1 cellular context compared by ENCODE assay signal in the genomic region with DNA sequence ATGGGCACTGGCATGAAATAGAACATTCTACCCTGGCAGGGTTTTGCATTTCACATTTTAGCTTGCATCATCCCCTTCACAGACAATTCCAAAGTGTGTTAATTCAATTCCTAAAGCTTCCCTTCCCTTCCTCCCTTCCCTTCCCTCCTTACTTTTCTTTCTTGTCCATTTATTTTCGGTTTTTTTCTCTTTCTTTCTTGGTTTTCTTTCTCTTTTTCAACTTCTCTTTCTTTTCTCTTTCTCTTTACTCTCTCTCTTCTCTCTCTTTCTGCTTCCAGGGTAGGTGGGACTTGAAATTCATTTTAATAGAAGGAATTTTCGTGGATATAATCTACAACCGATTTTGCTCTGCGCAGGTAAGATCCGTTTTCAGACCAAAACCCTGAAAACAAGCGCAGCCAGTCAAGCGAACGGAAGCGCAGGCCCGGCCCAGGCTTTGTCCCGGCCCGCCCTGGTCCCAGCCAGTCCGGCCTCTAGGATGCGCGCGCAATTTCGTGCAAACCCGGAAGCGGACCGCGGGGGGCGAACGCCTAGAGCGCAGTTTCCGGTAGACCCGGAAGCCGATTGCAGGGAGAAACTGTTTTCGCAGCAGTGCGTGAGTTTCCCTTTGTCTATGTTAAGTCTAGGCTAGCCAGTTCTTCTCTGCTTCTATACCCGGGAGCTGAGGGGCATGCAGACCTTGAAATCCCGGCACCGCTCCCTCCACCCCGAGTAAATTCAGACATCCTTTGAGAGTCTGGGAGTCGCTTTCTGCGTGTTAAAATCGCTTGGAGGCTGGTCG.
TF ChIP-seq lines count a peak whose summit lies in the region.

A gene (plus strand): TSS at position 540 of the 781 bp plus-strand sequence. CDS start 4,165 bp downstream, outside the sequence.

TF ChIP-seq in GM12878, 131 proteins besides CTCF, POLR2A, EP300 and RAD21 (continued from another document):
- TF ChIP-seq, protein P1, sequence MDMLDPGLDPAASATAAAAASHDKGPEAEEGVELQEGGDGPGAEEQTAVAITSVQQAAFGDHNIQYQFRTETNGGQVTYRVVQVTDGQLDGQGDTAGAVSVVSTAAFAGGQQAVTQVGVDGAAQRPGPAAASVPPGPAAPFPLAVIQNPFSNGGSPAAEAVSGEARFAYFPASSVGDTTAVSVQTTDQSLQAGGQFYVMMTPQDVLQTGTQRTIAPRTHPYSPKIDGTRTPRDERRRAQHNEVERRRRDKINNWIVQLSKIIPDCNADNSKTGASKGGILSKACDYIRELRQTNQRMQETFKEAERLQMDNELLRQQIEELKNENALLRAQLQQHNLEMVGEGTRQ (IDR thresholded peaks at IDR 0.05; ENCODE audit: borderline replicate concordance, low read depth, low read length) = no peak
- TF ChIP-seq NFXL1 (IDR thresholded peaks at IDR 0.05; ENCODE audit: borderline replicate concordance) (no peak), IKZF1 (conservative IDR thresholded peaks at IDR 0.05) (peak; percentile 40; the same call in 1 of the 2 replicates), TARDBP (IDR thresholded peaks at IDR 0.05; ENCODE audit: borderline replicate concordance) (no peak), ZBED1 (IDR thresholded peaks at IDR 0.05; ENCODE audit: borderline replicate concordance) (no peak), BRCA1 (IDR thresholded peaks at IDR 0.05; ENCODE audit: low read depth, low read length) (no peak), TAF1 (IDR thresholded peaks at IDR 0.05; ENCODE audit: borderline replicate concordance, low read depth, low read length) (no peak; the same call in 1 of the 2 replicates), WRNIP1 (IDR thresholded peaks at IDR 0.05; ENCODE audit: borderline replicate concordance, low read depth, low read length) (no peak), NR2C1 (IDR thresholded peaks at IDR 0.05) (peak; percentile 90), MTA2 (IDR thresholded peaks at IDR 0.05; ENCODE audit: low read depth) (no peak), SREBF2 (IDR thresholded peaks at IDR 0.05; ENCODE audit: low read length) (no peak), CHD1 (IDR thresholded peaks at IDR 0.05; ENCODE audit: low read depth, low read length) (no peak), JUND (IDR thresholded peaks at IDR 0.05; ENCODE audit: low read depth, low read length) (no peak), PAX8 (IDR thresholded peaks at IDR 0.05) (no peak), SMC3 (IDR thresholded peaks at IDR 0.05; ENCODE audit: borderline replicate concordance, low read length) (no peak), YY1 (IDR thresholded peaks at IDR 0.05; ENCODE audit: low read depth, low read length) (0 out of 2 replicates have a peak, but pooled peaks have one; percentile 30), MXI1 (IDR thresholded peaks at IDR 0.05; ENCODE audit: low read depth, low read length) (no peak), ZZZ3 (IDR thresholded peaks at IDR 0.05; ENCODE audit: control insufficient read depth, insufficient read length, low read depth) (no peak), SP1 (IDR thresholded peaks at IDR 0.05; ENCODE audit: low read depth, low read length) (no peak)
- TF ChIP-seq, protein P2, sequence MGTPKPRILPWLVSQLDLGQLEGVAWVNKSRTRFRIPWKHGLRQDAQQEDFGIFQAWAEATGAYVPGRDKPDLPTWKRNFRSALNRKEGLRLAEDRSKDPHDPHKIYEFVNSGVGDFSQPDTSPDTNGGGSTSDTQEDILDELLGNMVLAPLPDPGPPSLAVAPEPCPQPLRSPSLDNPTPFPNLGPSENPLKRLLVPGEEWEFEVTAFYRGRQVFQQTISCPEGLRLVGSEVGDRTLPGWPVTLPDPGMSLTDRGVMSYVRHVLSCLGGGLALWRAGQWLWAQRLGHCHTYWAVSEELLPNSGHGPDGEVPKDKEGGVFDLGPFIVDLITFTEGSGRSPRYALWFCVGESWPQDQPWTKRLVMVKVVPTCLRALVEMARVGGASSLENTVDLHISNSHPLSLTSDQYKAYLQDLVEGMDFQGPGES (IDR thresholded peaks at IDR 0.05) = no peak
- TF ChIP-seq, protein P3, sequence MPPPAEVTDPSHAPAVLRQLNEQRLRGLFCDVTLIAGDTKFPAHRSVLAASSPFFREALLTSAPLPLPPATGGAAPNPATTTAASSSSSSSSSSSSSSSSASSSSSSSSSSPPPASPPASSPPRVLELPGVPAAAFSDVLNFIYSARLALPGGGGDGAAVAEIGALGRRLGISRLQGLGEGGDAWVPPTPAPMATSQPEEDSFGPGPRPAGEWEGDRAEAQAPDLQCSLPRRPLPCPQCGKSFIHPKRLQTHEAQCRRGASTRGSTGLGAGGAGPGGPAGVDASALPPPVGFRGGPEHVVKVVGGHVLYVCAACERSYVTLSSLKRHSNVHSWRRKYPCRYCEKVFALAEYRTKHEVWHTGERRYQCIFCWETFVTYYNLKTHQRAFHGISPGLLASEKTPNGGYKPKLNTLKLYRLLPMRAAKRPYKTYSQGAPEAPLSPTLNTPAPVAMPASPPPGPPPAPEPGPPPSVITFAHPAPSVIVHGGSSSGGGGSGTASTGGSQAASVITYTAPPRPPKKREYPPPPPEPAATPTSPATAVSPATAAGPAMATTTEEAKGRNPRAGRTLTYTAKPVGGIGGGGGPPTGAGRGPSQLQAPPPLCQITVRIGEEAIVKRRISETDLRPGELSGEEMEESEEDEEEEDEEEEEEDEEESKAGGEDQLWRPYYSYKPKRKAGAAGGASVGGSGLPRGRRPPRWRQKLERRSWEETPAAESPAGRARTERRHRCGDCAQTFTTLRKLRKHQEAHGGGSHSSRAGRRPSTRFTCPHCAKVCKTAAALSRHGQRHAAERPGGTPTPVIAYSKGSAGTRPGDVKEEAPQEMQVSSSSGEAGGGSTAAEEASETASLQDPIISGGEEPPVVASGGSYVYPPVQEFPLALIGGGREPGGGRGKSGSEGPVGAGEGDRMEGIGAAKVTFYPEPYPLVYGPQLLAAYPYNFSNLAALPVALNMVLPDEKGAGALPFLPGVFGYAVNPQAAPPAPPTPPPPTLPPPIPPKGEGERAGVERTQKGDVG (CRISPR knock-in tag; IDR thresholded peaks at IDR 0.05) = no peak
- TF ChIP-seq, protein P4, sequence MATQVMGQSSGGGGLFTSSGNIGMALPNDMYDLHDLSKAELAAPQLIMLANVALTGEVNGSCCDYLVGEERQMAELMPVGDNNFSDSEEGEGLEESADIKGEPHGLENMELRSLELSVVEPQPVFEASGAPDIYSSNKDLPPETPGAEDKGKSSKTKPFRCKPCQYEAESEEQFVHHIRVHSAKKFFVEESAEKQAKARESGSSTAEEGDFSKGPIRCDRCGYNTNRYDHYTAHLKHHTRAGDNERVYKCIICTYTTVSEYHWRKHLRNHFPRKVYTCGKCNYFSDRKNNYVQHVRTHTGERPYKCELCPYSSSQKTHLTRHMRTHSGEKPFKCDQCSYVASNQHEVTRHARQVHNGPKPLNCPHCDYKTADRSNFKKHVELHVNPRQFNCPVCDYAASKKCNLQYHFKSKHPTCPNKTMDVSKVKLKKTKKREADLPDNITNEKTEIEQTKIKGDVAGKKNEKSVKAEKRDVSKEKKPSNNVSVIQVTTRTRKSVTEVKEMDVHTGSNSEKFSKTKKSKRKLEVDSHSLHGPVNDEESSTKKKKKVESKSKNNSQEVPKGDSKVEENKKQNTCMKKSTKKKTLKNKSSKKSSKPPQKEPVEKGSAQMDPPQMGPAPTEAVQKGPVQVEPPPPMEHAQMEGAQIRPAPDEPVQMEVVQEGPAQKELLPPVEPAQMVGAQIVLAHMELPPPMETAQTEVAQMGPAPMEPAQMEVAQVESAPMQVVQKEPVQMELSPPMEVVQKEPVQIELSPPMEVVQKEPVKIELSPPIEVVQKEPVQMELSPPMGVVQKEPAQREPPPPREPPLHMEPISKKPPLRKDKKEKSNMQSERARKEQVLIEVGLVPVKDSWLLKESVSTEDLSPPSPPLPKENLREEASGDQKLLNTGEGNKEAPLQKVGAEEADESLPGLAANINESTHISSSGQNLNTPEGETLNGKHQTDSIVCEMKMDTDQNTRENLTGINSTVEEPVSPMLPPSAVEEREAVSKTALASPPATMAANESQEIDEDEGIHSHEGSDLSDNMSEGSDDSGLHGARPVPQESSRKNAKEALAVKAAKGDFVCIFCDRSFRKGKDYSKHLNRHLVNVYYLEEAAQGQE (IDR thresholded peaks at IDR 0.05; ENCODE audit: low read depth, low read length) = no peak
- TF ChIP-seq, protein P5, sequence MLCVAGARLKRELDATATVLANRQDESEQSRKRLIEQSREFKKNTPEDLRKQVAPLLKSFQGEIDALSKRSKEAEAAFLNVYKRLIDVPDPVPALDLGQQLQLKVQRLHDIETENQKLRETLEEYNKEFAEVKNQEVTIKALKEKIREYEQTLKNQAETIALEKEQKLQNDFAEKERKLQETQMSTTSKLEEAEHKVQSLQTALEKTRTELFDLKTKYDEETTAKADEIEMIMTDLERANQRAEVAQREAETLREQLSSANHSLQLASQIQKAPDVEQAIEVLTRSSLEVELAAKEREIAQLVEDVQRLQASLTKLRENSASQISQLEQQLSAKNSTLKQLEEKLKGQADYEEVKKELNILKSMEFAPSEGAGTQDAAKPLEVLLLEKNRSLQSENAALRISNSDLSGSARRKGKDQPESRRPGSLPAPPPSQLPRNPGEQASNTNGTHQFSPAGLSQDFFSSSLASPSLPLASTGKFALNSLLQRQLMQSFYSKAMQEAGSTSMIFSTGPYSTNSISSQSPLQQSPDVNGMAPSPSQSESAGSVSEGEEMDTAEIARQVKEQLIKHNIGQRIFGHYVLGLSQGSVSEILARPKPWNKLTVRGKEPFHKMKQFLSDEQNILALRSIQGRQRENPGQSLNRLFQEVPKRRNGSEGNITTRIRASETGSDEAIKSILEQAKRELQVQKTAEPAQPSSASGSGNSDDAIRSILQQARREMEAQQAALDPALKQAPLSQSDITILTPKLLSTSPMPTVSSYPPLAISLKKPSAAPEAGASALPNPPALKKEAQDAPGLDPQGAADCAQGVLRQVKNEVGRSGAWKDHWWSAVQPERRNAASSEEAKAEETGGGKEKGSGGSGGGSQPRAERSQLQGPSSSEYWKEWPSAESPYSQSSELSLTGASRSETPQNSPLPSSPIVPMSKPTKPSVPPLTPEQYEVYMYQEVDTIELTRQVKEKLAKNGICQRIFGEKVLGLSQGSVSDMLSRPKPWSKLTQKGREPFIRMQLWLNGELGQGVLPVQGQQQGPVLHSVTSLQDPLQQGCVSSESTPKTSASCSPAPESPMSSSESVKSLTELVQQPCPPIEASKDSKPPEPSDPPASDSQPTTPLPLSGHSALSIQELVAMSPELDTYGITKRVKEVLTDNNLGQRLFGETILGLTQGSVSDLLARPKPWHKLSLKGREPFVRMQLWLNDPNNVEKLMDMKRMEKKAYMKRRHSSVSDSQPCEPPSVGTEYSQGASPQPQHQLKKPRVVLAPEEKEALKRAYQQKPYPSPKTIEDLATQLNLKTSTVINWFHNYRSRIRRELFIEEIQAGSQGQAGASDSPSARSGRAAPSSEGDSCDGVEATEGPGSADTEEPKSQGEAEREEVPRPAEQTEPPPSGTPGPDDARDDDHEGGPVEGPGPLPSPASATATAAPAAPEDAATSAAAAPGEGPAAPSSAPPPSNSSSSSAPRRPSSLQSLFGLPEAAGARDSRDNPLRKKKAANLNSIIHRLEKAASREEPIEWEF (IDR thresholded peaks at IDR 0.05; ENCODE audit: insufficient replicate concordance, low read depth, low read length) = no peak
- TF ChIP-seq, protein P6, sequence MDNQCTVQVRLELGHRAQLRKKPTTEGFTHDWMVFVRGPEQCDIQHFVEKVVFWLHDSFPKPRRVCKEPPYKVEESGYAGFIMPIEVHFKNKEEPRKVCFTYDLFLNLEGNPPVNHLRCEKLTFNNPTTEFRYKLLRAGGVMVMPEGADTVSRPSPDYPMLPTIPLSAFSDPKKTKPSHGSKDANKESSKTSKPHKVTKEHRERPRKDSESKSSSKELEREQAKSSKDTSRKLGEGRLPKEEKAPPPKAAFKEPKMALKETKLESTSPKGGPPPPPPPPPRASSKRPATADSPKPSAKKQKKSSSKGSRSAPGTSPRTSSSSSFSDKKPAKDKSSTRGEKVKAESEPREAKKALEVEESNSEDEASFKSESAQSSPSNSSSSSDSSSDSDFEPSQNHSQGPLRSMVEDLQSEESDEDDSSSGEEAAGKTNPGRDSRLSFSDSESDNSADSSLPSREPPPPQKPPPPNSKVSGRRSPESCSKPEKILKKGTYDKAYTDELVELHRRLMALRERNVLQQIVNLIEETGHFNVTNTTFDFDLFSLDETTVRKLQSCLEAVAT (IDR thresholded peaks at IDR 0.05) = peak; percentile 98
- TF ChIP-seq, protein P7, sequence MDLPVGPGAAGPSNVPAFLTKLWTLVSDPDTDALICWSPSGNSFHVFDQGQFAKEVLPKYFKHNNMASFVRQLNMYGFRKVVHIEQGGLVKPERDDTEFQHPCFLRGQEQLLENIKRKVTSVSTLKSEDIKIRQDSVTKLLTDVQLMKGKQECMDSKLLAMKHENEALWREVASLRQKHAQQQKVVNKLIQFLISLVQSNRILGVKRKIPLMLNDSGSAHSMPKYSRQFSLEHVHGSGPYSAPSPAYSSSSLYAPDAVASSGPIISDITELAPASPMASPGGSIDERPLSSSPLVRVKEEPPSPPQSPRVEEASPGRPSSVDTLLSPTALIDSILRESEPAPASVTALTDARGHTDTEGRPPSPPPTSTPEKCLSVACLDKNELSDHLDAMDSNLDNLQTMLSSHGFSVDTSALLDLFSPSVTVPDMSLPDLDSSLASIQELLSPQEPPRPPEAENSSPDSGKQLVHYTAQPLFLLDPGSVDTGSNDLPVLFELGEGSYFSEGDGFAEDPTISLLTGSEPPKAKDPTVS (IDR thresholded peaks at IDR 0.05; ENCODE audit: low read depth, low read length) = no peak
- TF ChIP-seq, protein P8, sequence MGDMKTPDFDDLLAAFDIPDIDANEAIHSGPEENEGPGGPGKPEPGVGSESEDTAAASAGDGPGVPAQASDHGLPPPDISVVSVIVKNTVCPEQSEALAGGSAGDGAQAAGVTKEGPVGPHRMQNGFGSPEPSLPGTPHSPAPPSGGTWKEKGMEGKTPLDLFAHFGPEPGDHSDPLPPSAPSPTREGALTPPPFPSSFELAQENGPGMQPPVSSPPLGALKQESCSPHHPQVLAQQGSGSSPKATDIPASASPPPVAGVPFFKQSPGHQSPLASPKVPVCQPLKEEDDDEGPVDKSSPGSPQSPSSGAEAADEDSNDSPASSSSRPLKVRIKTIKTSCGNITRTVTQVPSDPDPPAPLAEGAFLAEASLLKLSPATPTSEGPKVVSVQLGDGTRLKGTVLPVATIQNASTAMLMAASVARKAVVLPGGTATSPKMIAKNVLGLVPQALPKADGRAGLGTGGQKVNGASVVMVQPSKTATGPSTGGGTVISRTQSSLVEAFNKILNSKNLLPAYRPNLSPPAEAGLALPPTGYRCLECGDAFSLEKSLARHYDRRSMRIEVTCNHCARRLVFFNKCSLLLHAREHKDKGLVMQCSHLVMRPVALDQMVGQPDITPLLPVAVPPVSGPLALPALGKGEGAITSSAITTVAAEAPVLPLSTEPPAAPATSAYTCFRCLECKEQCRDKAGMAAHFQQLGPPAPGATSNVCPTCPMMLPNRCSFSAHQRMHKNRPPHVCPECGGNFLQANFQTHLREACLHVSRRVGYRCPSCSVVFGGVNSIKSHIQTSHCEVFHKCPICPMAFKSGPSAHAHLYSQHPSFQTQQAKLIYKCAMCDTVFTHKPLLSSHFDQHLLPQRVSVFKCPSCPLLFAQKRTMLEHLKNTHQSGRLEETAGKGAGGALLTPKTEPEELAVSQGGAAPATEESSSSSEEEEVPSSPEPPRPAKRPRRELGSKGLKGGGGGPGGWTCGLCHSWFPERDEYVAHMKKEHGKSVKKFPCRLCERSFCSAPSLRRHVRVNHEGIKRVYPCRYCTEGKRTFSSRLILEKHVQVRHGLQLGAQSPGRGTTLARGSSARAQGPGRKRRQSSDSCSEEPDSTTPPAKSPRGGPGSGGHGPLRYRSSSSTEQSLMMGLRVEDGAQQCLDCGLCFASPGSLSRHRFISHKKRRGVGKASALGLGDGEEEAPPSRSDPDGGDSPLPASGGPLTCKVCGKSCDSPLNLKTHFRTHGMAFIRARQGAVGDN (IDR thresholded peaks at IDR 0.05) = 0 out of 2 replicates have a peak, but pooled peaks have one; percentile 38
